In genomic region chr3:197029511-197030167, GRCh38 we compare ENCODE assay signal across 8 cellular contexts. TPM values are rescaled to one million over a fixed set of nuclear protein-coding genes. Genes with fewer than 3 reads are reported as not detected.
DNase-seq lines count a peak whose midpoint lies in the region; ATAC-seq and TF ChIP-seq lines count a peak whose summit lies in the region.

Gene MELTF (minus strand): TSS chr3:197029817. CDS start chr3:197029702, 115 bp downstream.

- H3K27me3 ChIP-seq in heart right ventricle (peaks cover 0 to 24% (median 9%) of the 10 kb centered on the region in 7 donors), sigmoid colon (peaks cover 0 to 22% (median 7%) of the 10 kb centered on the region in 3 donors)

- no peak within 1 kb of the TSS for H3K9ac ChIP-seq in SK-N-MC (ENCODE audit: insufficient read length)

- peak within 1 kb of the TSS; percentile 69 for H3K4me3 ChIP-seq in SK-N-MC
- peak within 1 kb of the TSS; percentile 29 to 65 (median 54) for H3K4me3 ChIP-seq in heart right ventricle
- peak within 1 kb of the TSS; percentile 39 to 59 (median 46) for H3K4me3 ChIP-seq in sigmoid colon

- peak; percentile 76 for ATAC-seq in GM19467 (IDR thresholded peaks at IDR 0.05; ENCODE audit: unreplicated experiment)
- peak; percentile 30 to 80 (median 60) for ATAC-seq in heart right ventricle
- ATAC-seq in HG03378 (IDR thresholded peaks at IDR 0.05; ENCODE audit: unreplicated experiment) = no peak

- TF ChIP-seq POLR2A in sigmoid colon (IDR thresholded peaks at IDR 0.05) = no peak

- TF ChIP-seq CTCF in heart right ventricle (IDR thresholded peaks at IDR 0.05) (peak; percentile 63 to 93 (median 76)), sigmoid colon (IDR thresholded peaks at IDR 0.05) (peak in 2 of 4 experiments; percentile 11 to 85)

- peak; percentile 99 for DNase-seq in D341Med (ENCODE audit: low spot score)
- peak in 65 of 76 experiments; percentile 2 to 74 (median 47) for DNase-seq in HUDEP-2 (lab: John Stamatoyannopoulos, UW; ENCODE audit: unreplicated experiment in 76 of 76)
- DNase-seq in SK-N-MC (ENCODE audit: low read depth, low spot score) = no peak
- DNase-seq in activated naive CD4-positive, alpha-beta T cell treated with anti-CD3 and anti-CD28 coated beads, Interleukin-2, amount 50 U/mL, for 16 hours = peak; percentile 76
- peak in 1 of 2 donors; percentile 68 for DNase-seq in heart right ventricle
- DNase-seq in sigmoid colon = no peak

- H3K4me1 ChIP-seq in heart right ventricle (peaks cover 0 to 39% (median 23%) of the 10 kb centered on the region in 9 donors), sigmoid colon (peaks cover 0 to 26% (median 18%) of the 10 kb centered on the region in 4 donors)

- H3K27ac ChIP-seq in SK-N-MC (no peak within 1 kb of the TSS), heart right ventricle (peak within 1 kb of the TSS in 8 of 10 donors; percentile 47 to 82 (median 74)), sigmoid colon (peak within 1 kb of the TSS in 3 of 4 donors; percentile 27 to 66 (median 56))

- WGBS in heart right ventricle, 2 donors = 1 to 2% methylated on average over 48 to 60 of the region's 60 CpGs
- WGBS in sigmoid colon, 2 donors = 1 to 2% methylated on average over 60 of the region's 60 CpGs

- no peak for TF ChIP-seq EP300 in sigmoid colon (IDR thresholded peaks at IDR 0.05)

- H3K9me3 ChIP-seq in SK-N-MC (ENCODE audit: low read depth, low read length) (no peaks in the 10 kb centered on the region), heart right ventricle (no peaks in the 10 kb centered on the region), sigmoid colon (no peaks in the 10 kb centered on the region)

- H3K36me3 ChIP-seq in SK-N-MC (ENCODE audit: insufficient read depth, low read length) (no peaks in the 10 kb centered on the region), heart right ventricle (no peaks in the 10 kb centered on the region), sigmoid colon (no peaks in the 10 kb centered on the region)

- intact Hi-C loops in heart right ventricle (cut with DNase I) (no loop called here), sigmoid colon (cut with DNase I) (loop anchor here (2.0 kb wide), 1 partner anchor 27 kb away; no protein-coding TSS in a partner anchor)

RNA-seq across cellular contexts. Expression of gene MELTF, which starts in this region (rescaled TPM):
- total RNA-seq in heart right ventricle (10 to 100 TPM in 3 of 10 donors, 1 to 10 TPM in 7; 2.5 to 27.5 (median 6.3) TPM), sigmoid colon (1 to 10 TPM; 2.6 to 6.1 (median 3.1) TPM)
- polyA plus RNA-seq in heart right ventricle (10 to 100 TPM in 1 of 2 donors, 1 to 10 TPM in 1; 8.5 to 31.4 TPM), sigmoid colon (1 to 10 TPM in 2 of 3 donors, under 1 TPM in 1; 0.92 to 9.6 (median 1.8) TPM)

Comparison
In these comparisons a context has a peak if more than half of its experiments do, and no peak if none do; other contexts are left out.
1. DNase-seq: peak in D341Med (single experiment), HUDEP-2 (65 of 76) and activated naive CD4-positive, alpha-beta T cell treated with anti-CD3 and anti-CD28 coated beads, Interleukin-2, amount 50 U/mL, for 16 hours (single experiment); none in SK-N-MC (single experiment) and sigmoid colon (single experiment).
2. Peak in every context shown above with its lines, with median percentiles within 50 percentile points of each other: H3K4me3 ChIP-seq.